ENCODE assay signal across 12 cellular contexts in the genomic region with DNA sequence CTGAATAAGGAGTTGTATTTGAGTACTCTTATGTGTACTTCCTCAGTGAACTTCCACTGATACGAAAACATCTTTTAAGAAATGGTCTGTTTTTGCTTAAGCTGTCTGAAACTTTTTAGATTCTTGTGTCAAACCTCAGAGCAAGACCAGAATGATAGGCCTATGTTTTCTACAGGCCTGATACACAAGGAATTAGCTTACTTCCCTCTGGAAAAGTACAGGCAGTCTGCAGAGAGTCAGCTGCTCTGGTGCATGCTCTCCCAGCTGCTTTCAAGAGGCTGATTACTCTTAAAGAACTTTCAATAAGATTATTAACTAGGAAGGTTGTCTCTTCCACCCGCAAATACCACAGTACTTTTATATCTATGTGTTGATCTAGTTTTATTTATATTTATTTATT. TPM values are rescaled to one million over a fixed set of nuclear protein-coding genes. Genes with fewer than 3 reads are reported as not detected.
DNase-seq lines count a peak whose midpoint lies in the region; ATAC-seq and TF ChIP-seq lines count a peak whose summit lies in the region.
"Had no signal": no experiment of that assay in that cellular context is flagged by ENCODE, and none has a peak within 500 bp of the region (broad histone marks: within the 10 kb centered on the region; RNA-seq: fewer than 3 reads in every experiment).

No MANE protein-coding gene starts in this region.

- H3K9me3 ChIP-seq in heart right ventricle (no peaks in the 10 kb centered on the region), prostate gland (no peaks in the 10 kb centered on the region)

- H3K36me3 ChIP-seq in heart right ventricle (no peaks in the 10 kb centered on the region), prostate gland (no peaks in the 10 kb centered on the region)

- H3K4me1 ChIP-seq in heart right ventricle: peaks cover 0 to 38% (median 28%) of the 10 kb centered on the region in 9 donors
- peaks cover 7% of the 10 kb centered on the region for H3K4me1 ChIP-seq in prostate gland (replicated peaks)

- ATAC-seq in heart right ventricle: peak in 5 of 8 donors; percentile 51 to 77 (median 65)
- no peak for ATAC-seq in HG02973 (IDR thresholded peaks at IDR 0.05; ENCODE audit: unreplicated experiment)
- ATAC-seq: activated T-cell treated with anti-CD3 and anti-CD28 coated beads, Interleukin-2, amount 50 U/mL, for 4 hours had no signal

- H3K4me3 ChIP-seq in heart right ventricle (no peak overlapping the region), prostate gland (no peak overlapping the region)
- H3K4me3 ChIP-seq: PC-9 had no signal

- DNase-seq in CD1c-positive myeloid dendritic cell (ENCODE audit: extremely low spot score) (peak; percentile 25), heart right ventricle (no peak), prostate gland (ENCODE audit: low spot score) (peak; percentile 12), H4 (ENCODE audit: low spot score) (no peak), GF-D8 (lab: John Stamatoyannopoulos, UW) (no peak), NCI-H128 (lab: John Stamatoyannopoulos, UW; ENCODE audit: unreplicated experiment) (no peak)
- DNase-seq: activated T-cell treated with anti-CD3 and anti-CD28 coated beads, Interleukin-2, amount 50 U/mL, for 4 hours; GOT3; NCI-H2029 treated with DMSO at 0.1 percent for 48 hours; PC-9 had no signal

- H3K27ac ChIP-seq in VCaP: peak overlapping the region; percentile 35
- peak overlapping the region in 5 of 10 donors; percentile 3 to 60 (median 11) for H3K27ac ChIP-seq in heart right ventricle
- peak overlapping the region; percentile 40 to 56 for H3K27ac ChIP-seq in prostate gland
- H3K27ac ChIP-seq: PC-9 had no signal

- no peaks in the 10 kb centered on the region for H3K27me3 ChIP-seq in heart right ventricle
- no peaks in the 10 kb centered on the region for H3K27me3 ChIP-seq in prostate gland (replicated peaks; ENCODE audit: insufficient read depth)

- no peak for TF ChIP-seq POLR2A in prostate gland (IDR thresholded peaks at IDR 0.05)

- TF ChIP-seq CTCF in VCaP (conservative IDR thresholded peaks at IDR 0.05) (no peak), heart right ventricle (IDR thresholded peaks at IDR 0.05) (no peak), prostate gland (IDR thresholded peaks at IDR 0.05) (no peak)

- intact Hi-C loops in heart right ventricle (cut with DNase I): no loop called here
- intact Hi-C loops in prostate gland (cut with DNase I): no loop called here

- 56 to 68% methylated on average over 2 of the region's 2 CpGs for WGBS in heart right ventricle, 2 donors
- WGBS in prostate gland: 47% methylated on average over 2 of the region's 2 CpGs

RNA-seq across cellular contexts. Expression of a gene that starts 9.5 kb away (rescaled TPM):
- 10 to 100 TPM; 26.9 to 37.8 (median 33.4) TPM for total RNA-seq in heart right ventricle
- 1 to 10 TPM; 6.5 to 7.1 TPM for polyA plus RNA-seq in heart right ventricle
- 10 to 100 TPM; 24.1 to 38.4 TPM for total RNA-seq in prostate gland
- total RNA-seq in H4 (2014; rRNA removed; shearing (Covaris generic)): 17.0 and 17.7 TPM in 2 replicates

Comparison
In these comparisons a context has a peak if more than half of its experiments do, and no peak if none do; other contexts are left out.
1. DNase-seq: peak in CD1c-positive myeloid dendritic cell (single experiment) and prostate gland (single experiment); none in heart right ventricle (0 of 2), H4 (single experiment), GF-D8 (single experiment) and NCI-H128 (single experiment).